8 cellular contexts compared by ENCODE assay signal in genomic region chr1:231714440-231714839, GRCh38.
"Had no signal": no experiment of that assay in that cellular context is flagged by ENCODE, and none has a peak within 500 bp of the region (broad histone marks: within the 10 kb centered on the region; RNA-seq: fewer than 3 reads in every experiment).

No MANE protein-coding gene starts in this region.

- H3K9ac ChIP-seq: KMS-11 had no signal

- H3K27ac ChIP-seq: HL-60, KMS-11 had no signal

- DNase-seq: IMR-90, KBM-7, KG1 had no signal

- FAIRE-seq: HepG2, HTR-8/SVneo had no signal

- ATAC-seq: HepG2 had no signal

- H3K4me3 Mint-ChIP-seq: IgD-negative memory B cell had no signal

- H3K36me3 Mint-ChIP-seq: IgD-negative memory B cell had no signal

- H3K27ac Mint-ChIP-seq: IgD-negative memory B cell had no signal

- H3K4me2 ChIP-seq: KMS-11 had no signal
